29 cellular contexts compared by ENCODE assay signal in the genomic region with DNA sequence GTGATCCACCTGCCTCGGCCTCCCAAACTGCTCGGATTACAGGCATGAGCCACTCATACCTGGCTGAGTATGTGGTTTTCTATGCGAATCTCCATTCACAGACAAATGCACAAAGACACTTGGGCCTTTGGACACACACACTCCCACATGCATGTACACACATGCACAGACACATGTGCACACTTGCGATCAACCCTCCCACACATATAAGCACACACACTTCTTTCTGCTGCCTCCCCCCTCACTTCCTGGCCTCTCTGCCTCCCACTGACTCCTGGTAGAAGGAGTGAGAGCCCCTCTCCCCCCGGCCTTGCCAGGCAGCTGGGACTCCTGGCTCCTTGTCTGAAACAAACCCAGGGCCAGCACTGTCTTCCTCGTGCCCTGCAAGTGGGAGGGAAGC.
"Had no signal": no experiment of that assay in that cellular context is flagged by ENCODE, and none has a peak within 500 bp of the region (broad histone marks: within the 10 kb centered on the region; RNA-seq: fewer than 3 reads in every experiment).

No MANE protein-coding gene starts in this region.

- ATAC-seq: activated CD4-positive, CD25-positive, alpha-beta regulatory T cell treated with anti-CD3 and anti-CD28 coated beads, Interleukin-2, amount 50 U/mL, for 24 hours; activated naive CD8-positive, alpha-beta T cell treated with anti-CD3 and anti-CD28 coated beads, Interleukin-2, amount 50 U/mL, for 24 hours; PC-3; WTC11 had no signal

- H3K9ac ChIP-seq: SK-N-SH had no signal

- H3K27me3 ChIP-seq: Peyer's patch, SJSA1 had no signal

- H3K27ac ChIP-seq: Peyer's patch, SJSA1 had no signal

- H3K9me3 ChIP-seq: Peyer's patch, SJSA1, SK-N-SH had no signal

- DNase-seq: activated CD4-positive, alpha-beta memory T cell treated with anti-CD3 and anti-CD28 coated beads for 36 hours; activated CD4-positive, alpha-beta T cell treated with anti-CD3 and anti-CD28 coated beads for 4 hours; activated CD4-positive, alpha-beta T cell treated with anti-CD3 and anti-CD28 coated beads, Interleukin-2, amount 50 U/mL, for 1 hour; activated CD8-positive, alpha-beta memory T cell treated with anti-CD3 and anti-CD28 coated beads, Interleukin-2, amount 50 U/mL, for 48 hours; activated effector memory CD4-positive, alpha-beta T cell treated with Interleukin-2 at 50 U/mL for 16 hours; activated naive CD4-positive, alpha-beta T cell treated with anti-CD3 and anti-CD28 coated beads, Interleukin-2, amount 10 ng/mL, durations not matched to agents 7 days and 5 days; activated naive CD8-positive, alpha-beta T cell treated with anti-CD3 and anti-CD28 coated beads, Interleukin-2, amount 50 U/mL, for 24 hours; activated T-cell treated with anti-CD3 and anti-CD28 coated beads, Interleukin-2, amount 50 U/mL, for 48 hours; anterior cingulate cortex; central memory CD4-positive, alpha-beta T cell; NCI-H1092 treated with DMSO at 0.1 percent for 48 hours; NCI-H1417; NCI-H146; NCI-H187; NCI-H2029 treated with DMSO at 0.1 percent for 48 hours; NCI-H2107; NCI-H2171; NCI-H510A; NCI-H526; NCI-H748 treated with DMSO at 0.1 percent for 48 hours; NK-92 treated with Interleukin-12 subunit alpha and Interleukin-12 subunit beta, amount 100 ng/mL, for 24 hours; PC-3; Peyer's patch; RPMI8226; SHP77 treated with DMSO at 0.1 percent for 48 hours; SK-N-SH had no signal

- H3K36me3 ChIP-seq: Peyer's patch, SJSA1 had no signal

- H3K4me2 ChIP-seq: SK-N-SH had no signal

- H3K4me3 ChIP-seq: Peyer's patch, SJSA1 had no signal

- H3K4me1 ChIP-seq: Peyer's patch, SJSA1 had no signal
